8 cellular contexts compared by ENCODE assay signal in the genomic region with DNA sequence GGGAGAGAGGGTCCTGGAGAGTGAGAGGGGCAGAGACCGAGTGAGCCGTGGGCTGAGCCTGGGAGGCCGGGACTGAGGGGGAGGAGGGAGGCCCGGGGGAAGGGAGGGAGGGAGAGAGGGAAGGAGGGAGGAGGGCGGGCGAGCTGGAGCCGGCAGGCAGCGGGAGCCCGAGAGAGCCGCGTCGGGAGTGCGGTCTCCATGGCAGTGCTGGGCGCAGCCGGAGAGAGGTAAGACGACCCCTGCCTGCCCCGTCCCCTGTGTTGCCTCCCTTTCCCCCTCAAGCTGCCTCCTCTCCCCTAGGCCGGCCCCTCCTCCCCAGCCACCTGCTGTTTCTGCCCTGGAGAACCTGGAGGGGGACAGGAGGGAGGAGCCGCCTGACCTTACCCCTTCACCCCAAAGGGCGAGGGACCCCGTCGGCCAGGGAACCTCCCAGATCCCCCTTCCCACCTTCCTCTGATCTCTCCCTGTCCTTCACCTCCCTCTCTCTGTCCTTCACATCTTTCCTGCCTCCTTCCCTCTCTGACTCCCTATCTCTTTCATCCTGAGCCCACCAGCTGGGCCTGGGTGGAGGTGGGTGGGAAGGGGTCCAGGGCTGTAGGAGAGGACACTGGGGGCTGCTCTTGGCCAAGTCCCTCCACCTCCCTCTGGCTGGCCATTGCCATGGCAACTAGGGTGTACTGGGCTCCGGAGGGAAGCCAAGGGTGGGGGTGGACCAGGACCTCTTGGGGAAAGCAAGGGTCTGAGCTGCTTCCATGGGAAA. TPM values are rescaled to one million over a fixed set of nuclear protein-coding genes. Genes with fewer than 3 reads are reported as not detected.
A peak's percentile ranks its signal among the peaks of the same experiment; 100 is the strongest.
DNase-seq lines count a peak whose midpoint lies in the region; ATAC-seq and TF ChIP-seq lines count a peak whose summit lies in the region.

A gene with protein sequence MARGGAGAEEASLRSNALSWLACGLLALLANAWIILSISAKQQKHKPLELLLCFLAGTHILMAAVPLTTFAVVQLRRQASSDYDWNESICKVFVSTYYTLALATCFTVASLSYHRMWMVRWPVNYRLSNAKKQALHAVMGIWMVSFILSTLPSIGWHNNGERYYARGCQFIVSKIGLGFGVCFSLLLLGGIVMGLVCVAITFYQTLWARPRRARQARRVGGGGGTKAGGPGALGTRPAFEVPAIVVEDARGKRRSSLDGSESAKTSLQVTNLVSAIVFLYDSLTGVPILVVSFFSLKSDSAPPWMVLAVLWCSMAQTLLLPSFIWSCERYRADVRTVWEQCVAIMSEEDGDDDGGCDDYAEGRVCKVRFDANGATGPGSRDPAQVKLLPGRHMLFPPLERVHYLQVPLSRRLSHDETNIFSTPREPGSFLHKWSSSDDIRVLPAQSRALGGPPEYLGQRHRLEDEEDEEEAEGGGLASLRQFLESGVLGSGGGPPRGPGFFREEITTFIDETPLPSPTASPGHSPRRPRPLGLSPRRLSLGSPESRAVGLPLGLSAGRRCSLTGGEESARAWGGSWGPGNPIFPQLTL (plus strand): TSS at position 148 of the 760 bp plus-strand sequence. CDS start 2,078 bp downstream, outside the sequence.

- H3K9me3 Mint-ChIP-seq in activated naive CD8-positive, alpha-beta T cell treated with anti-CD3 and anti-CD28 coated beads, Interleukin-2, amount 10 ng/mL, durations not matched to agents 7 days and 5 days = no peaks in the 10 kb centered on the region

- H3K4me3 ChIP-seq in DND-41 (ENCODE audit: low read depth in 1 of 2, low read length in 2 of 2) (peak within 1 kb of the TSS in 1 of 2 experiments; percentile 51; a peak in 2 of 4 replicates), MG63 (peak within 1 kb of the TSS; percentile 8; the same call in 1 of the 2 replicates), ovary (peak within 1 kb of the TSS; percentile 19)

- TF ChIP-seq EP300 in ovary (IDR thresholded peaks at IDR 0.05) = no peak

- peak within 1 kb of the TSS; percentile 27 for H3K9ac ChIP-seq in DND-41 (ENCODE audit: low read depth, low read length)

- no peaks in the 10 kb centered on the region for H3K36me3 Mint-ChIP-seq in activated naive CD8-positive, alpha-beta T cell treated with anti-CD3 and anti-CD28 coated beads, Interleukin-2, amount 10 ng/mL, durations not matched to agents 7 days and 5 days

- DNase-seq in DND-41 (peak; percentile 49), MG63 (peak; percentile 38), left ventricle myocardium superior (peak; percentile 79), ovary (peak; percentile 54 to 73 (median 70))
- peak; percentile 35 for DNase-seq in activated naive CD8-positive, alpha-beta T cell treated with anti-CD3 and anti-CD28 coated beads, Interleukin-2, amount 10 ng/mL, durations not matched to agents 7 days and 5 days
- DNase-seq in stimulated activated CD8-positive, alpha-beta memory T cell treated with anti-CD3 and anti-CD28 coated beads, Interleukin-4, amount 100 ng/mL, for 48 hours = no peak

- H3K36me3 ChIP-seq in DND-41 (ENCODE audit: insufficient read depth, low read length) (no peaks in the 10 kb centered on the region), MG63 (no peaks in the 10 kb centered on the region), ovary (no peaks in the 10 kb centered on the region)

- H3K9me3 ChIP-seq in DND-41 (ENCODE audit: insufficient read depth, low read length, severe bottlenecking) (no peaks in the 10 kb centered on the region), MG63 (no peaks in the 10 kb centered on the region), ovary (no peaks in the 10 kb centered on the region)

- H3K27ac Mint-ChIP-seq in activated naive CD8-positive, alpha-beta T cell treated with anti-CD3 and anti-CD28 coated beads, Interleukin-2, amount 10 ng/mL, durations not matched to agents 7 days and 5 days = peak within 1 kb of the TSS; percentile 66

- H3K27ac ChIP-seq in DND-41 (ENCODE audit: low read length) = peak within 1 kb of the TSS; percentile 45; the same call in 1 of the 2 replicates
- no peak within 1 kb of the TSS for H3K27ac ChIP-seq in ovary

- H3K4me1 Mint-ChIP-seq in activated naive CD8-positive, alpha-beta T cell treated with anti-CD3 and anti-CD28 coated beads, Interleukin-2, amount 10 ng/mL, durations not matched to agents 7 days and 5 days = peaks cover 13% of the 10 kb centered on the region

- ATAC-seq in DND-41 (ENCODE audit: insufficient read depth, low read depth) (peak; percentile 59), left ventricle myocardium superior (peak; percentile 69), HG03045 (IDR thresholded peaks at IDR 0.05; ENCODE audit: unreplicated experiment) (no peak), HG03175 (IDR thresholded peaks at IDR 0.05; ENCODE audit: unreplicated experiment) (no peak)
- ATAC-seq in activated naive CD8-positive, alpha-beta T cell treated with anti-CD3 and anti-CD28 coated beads, Interleukin-2, amount 10 ng/mL, durations not matched to agents 7 days and 5 days (ENCODE audit: low read depth) = no peak

- intact Hi-C loops in left ventricle myocardium superior (cut with micrococcal nuclease) (no loop called here), ovary (cut with DNase I) (loop anchor here in 2 of 4 donors (5.0 kb wide), 2 partner anchors 40 to 85 kb away; no protein-coding TSS in a partner anchor)

- no peaks in the 10 kb centered on the region for H3K79me2 ChIP-seq in DND-41 (ENCODE audit: insufficient read depth, low read length)

- H4K20me1 ChIP-seq in DND-41 (ENCODE audit: insufficient read depth, low read length) = peaks cover 11% of the 10 kb centered on the region

- peaks cover 53% of the 10 kb centered on the region for H3K27me3 Mint-ChIP-seq in activated naive CD8-positive, alpha-beta T cell treated with anti-CD3 and anti-CD28 coated beads, Interleukin-2, amount 10 ng/mL, durations not matched to agents 7 days and 5 days

- H3K27me3 ChIP-seq in DND-41 (ENCODE audit: insufficient read depth, low read length, poor library complexity) = peaks cover 62% of the 10 kb centered on the region
- H3K27me3 ChIP-seq in MG63 = peaks cover 26% of the 10 kb centered on the region
- H3K27me3 ChIP-seq in ovary = no peaks in the 10 kb centered on the region

- 0 to 1% (median 0%) methylated on average over 16 to 23 of the region's 23 CpGs for WGBS in ovary, 3 donors

- no peak for TF ChIP-seq POLR2A in ovary (IDR thresholded peaks at IDR 0.05)

- H3K4me2 ChIP-seq in DND-41 (ENCODE audit: insufficient read depth, low read length) = peak within 1 kb of the TSS; percentile 65

- peaks cover 16% of the 10 kb centered on the region for H3K4me1 ChIP-seq in DND-41 (ENCODE audit: insufficient read depth, low read length)
- peaks cover 10% of the 10 kb centered on the region for H3K4me1 ChIP-seq in ovary (ENCODE audit: insufficient read depth)

- peak within 1 kb of the TSS; percentile 64 for H3K4me3 Mint-ChIP-seq in activated naive CD8-positive, alpha-beta T cell treated with anti-CD3 and anti-CD28 coated beads, Interleukin-2, amount 10 ng/mL, durations not matched to agents 7 days and 5 days

- peak within 1 kb of the TSS; percentile 64 for H2AFZ ChIP-seq in DND-41 (ENCODE audit: low read depth, low read length)

- TF ChIP-seq CTCF in DND-41 (IDR thresholded peaks at IDR 0.05; ENCODE audit: borderline replicate concordance, extremely low read depth, low read length, poor library complexity, severe bottlenecking) = no peak
- TF ChIP-seq CTCF in ovary (IDR thresholded peaks at IDR 0.05) = no peak

- POLR2A ChIA-PET in activated naive CD8-positive, alpha-beta T cell treated with anti-CD3 and anti-CD28 coated beads, Interleukin-2, amount 10 ng/mL, durations not matched to agents 7 days and 5 days (lab: Charles Lee) = interaction anchor here (0.6 to 1.4 kb wide), 3 partner anchors 13 to 351 kb away, joined by 3 to 5 read pairs (median 4); a partner anchor contains a TSS

RNA-seq across cellular contexts. Expression of the gene that starts here (rescaled TPM):
- total RNA-seq in MG63 (2014; rRNA removed; shearing (Covaris generic); ENCODE audit: low replicate concordance) = not detected in 2 replicates
- total RNA-seq in activated naive CD8-positive, alpha-beta T cell treated with anti-CD3 and anti-CD28 coated beads, Interleukin-2, amount 10 ng/mL, durations not matched to agents 7 days and 5 days = under 1 TPM; 0.30 to 0.51 TPM
- total RNA-seq in left ventricle myocardium superior (5.3 TPM), ovary (10 to 100 TPM in 2 of 7 donors, 1 to 10 TPM in 4, under 1 TPM in 1; 0.60 to 12.0 (median 7.6) TPM)
- 1 to 10 TPM; 1.2 to 9.0 TPM for polyA plus RNA-seq in ovary

Comparison
In these comparisons a context has a peak if more than half of its experiments do, and no peak if none do; other contexts are left out.
1. Peak in DNase-seq and H3K4me3 ChIP-seq in MG63; RNA of the gene not detected or under 1 TPM.
2. Peak in DNase-seq in activated naive CD8-positive, alpha-beta T cell treated with anti-CD3 and anti-CD28 coated beads, Interleukin-2, amount 10 ng/mL, durations not matched to agents 7 days and 5 days; RNA of the gene not detected or under 1 TPM.
3. ATAC-seq: peak in DND-41 (single experiment) and left ventricle myocardium superior (single experiment); none in activated naive CD8-positive, alpha-beta T cell treated with anti-CD3 and anti-CD28 coated beads, Interleukin-2, amount 10 ng/mL, durations not matched to agents 7 days and 5 days (single experiment), HG03045 (single experiment) and HG03175 (single experiment).